ENCODE assay signal across 8 cellular contexts in genomic region chr11:69950120-69950519, GRCh38.
A peak's percentile ranks its signal among the peaks of the same experiment; 100 is the strongest.
DNase-seq lines count a peak whose midpoint lies in the region; ATAC-seq and TF ChIP-seq lines count a peak whose summit lies in the region.

No MANE protein-coding gene starts in this region.

- H3K27ac Mint-ChIP-seq in activated naive CD4-positive, alpha-beta T cell treated with anti-CD3 and anti-CD28 coated beads, Interleukin-2, amount 10 ng/mL, durations not matched to agents 7 days and 5 days: no peak overlapping the region
- no peak overlapping the region for H3K27ac Mint-ChIP-seq in stimulated activated naive CD8-positive, alpha-beta T cell treated with anti-CD3 and anti-CD28 coated beads, Interleukin-15, amount 100 ng/mL, for 72 hours
- no peak overlapping the region for H3K27ac Mint-ChIP-seq in activated T-cell treated with anti-CD3 and anti-CD28 coated beads, Interleukin-2, amount 50 U/mL, for 24 hours

- H3K9me2 ChIP-seq in OCI-LY1 (ENCODE audit: low read depth, low read length): no peaks in the 10 kb centered on the region

- H3K27ac ChIP-seq in OCI-LY1 (ENCODE audit: low read depth, low read length, poor library complexity, severe bottlenecking): no peak overlapping the region
- H3K27ac ChIP-seq in esophagus squamous epithelium: no peak overlapping the region
- H3K27ac ChIP-seq in effector memory CD4-positive, alpha-beta T cell (ENCODE audit: insufficient read depth, low read length, poor library complexity, severe bottlenecking): no peak overlapping the region

- H2AFZ ChIP-seq in OCI-LY1 (ENCODE audit: low read length): no peak overlapping the region

- DNase-seq in activated naive CD4-positive, alpha-beta T cell treated with anti-CD3 and anti-CD28 coated beads, Interleukin-2, amount 10 ng/mL, durations not matched to agents 7 days and 5 days: peak; percentile 35
- no peak for DNase-seq in activated naive CD4-positive, alpha-beta T cell treated with Interleukin-2 at 50 U/mL for 16 hours
- DNase-seq in esophagus squamous epithelium (lab: John Stamatoyannopoulos, UW) (no peak), dedifferentiated amniotic fluid mesenchymal stem cell (ENCODE audit: extremely low spot score) (no peak)
- DNase-seq in stimulated activated naive CD8-positive, alpha-beta T cell treated with anti-CD3 and anti-CD28 coated beads, Interleukin-15, amount 100 ng/mL, for 72 hours: peak; percentile 27 to 44
- DNase-seq in effector memory CD4-positive, alpha-beta T cell: no peak
- DNase-seq in activated T-cell treated with anti-CD3 and anti-CD28 coated beads, Interleukin-2, amount 50 U/mL, for 24 hours: no peak

- TF ChIP-seq CTCF in OCI-LY1 (IDR thresholded peaks at IDR 0.05; ENCODE audit: low read length) (peak; percentile 51), esophagus squamous epithelium (IDR thresholded peaks at IDR 0.05) (peak in 4 of 6 experiments; percentile 12 to 68 (median 38))

- no peak overlapping the region for H3K9ac ChIP-seq in OCI-LY1 (ENCODE audit: low read length)

- no peaks in the 10 kb centered on the region for H3K4me1 Mint-ChIP-seq in activated naive CD4-positive, alpha-beta T cell treated with anti-CD3 and anti-CD28 coated beads, Interleukin-2, amount 10 ng/mL, durations not matched to agents 7 days and 5 days
- H3K4me1 Mint-ChIP-seq in stimulated activated naive CD8-positive, alpha-beta T cell treated with anti-CD3 and anti-CD28 coated beads, Interleukin-15, amount 100 ng/mL, for 72 hours: no peaks in the 10 kb centered on the region
- no peaks in the 10 kb centered on the region for H3K4me1 Mint-ChIP-seq in activated T-cell treated with anti-CD3 and anti-CD28 coated beads, Interleukin-2, amount 50 U/mL, for 24 hours (ENCODE audit: low read depth)

- no peaks in the 10 kb centered on the region for H3K79me2 ChIP-seq in OCI-LY1 (ENCODE audit: insufficient read depth, low read length)

- no peaks in the 10 kb centered on the region for H3K27me3 Mint-ChIP-seq in activated naive CD4-positive, alpha-beta T cell treated with anti-CD3 and anti-CD28 coated beads, Interleukin-2, amount 10 ng/mL, durations not matched to agents 7 days and 5 days
- H3K27me3 Mint-ChIP-seq in stimulated activated naive CD8-positive, alpha-beta T cell treated with anti-CD3 and anti-CD28 coated beads, Interleukin-15, amount 100 ng/mL, for 72 hours: peaks cover 12% of the 10 kb centered on the region
- peaks cover 13% of the 10 kb centered on the region for H3K27me3 Mint-ChIP-seq in activated T-cell treated with anti-CD3 and anti-CD28 coated beads, Interleukin-2, amount 50 U/mL, for 24 hours

- 0 out of 2 replicates have a peak, but pooled peaks cover 7% of the 10 kb centered on the region for H3K9me3 ChIP-seq in OCI-LY1 (ENCODE audit: low read length)
- H3K9me3 ChIP-seq in esophagus squamous epithelium: peaks cover 0 to 4% (median 3%) of the 10 kb centered on the region in 3 donors
- H3K9me3 ChIP-seq in effector memory CD4-positive, alpha-beta T cell (ENCODE audit: control insufficient read depth, low read length): no peaks in the 10 kb centered on the region

- H3K4me1 ChIP-seq in OCI-LY1 (ENCODE audit: insufficient read depth, low read length, severe bottlenecking) (no peaks in the 10 kb centered on the region), esophagus squamous epithelium (peaks cover 0 to 19% (median 0%) of the 10 kb centered on the region in 3 donors)
- H3K4me1 ChIP-seq in effector memory CD4-positive, alpha-beta T cell (ENCODE audit: control insufficient read depth, insufficient read depth, low read length, poor library complexity, severe bottlenecking): no peaks in the 10 kb centered on the region

- no peaks in the 10 kb centered on the region for H3K36me3 Mint-ChIP-seq in activated naive CD4-positive, alpha-beta T cell treated with anti-CD3 and anti-CD28 coated beads, Interleukin-2, amount 10 ng/mL, durations not matched to agents 7 days and 5 days
- no peaks in the 10 kb centered on the region for H3K36me3 Mint-ChIP-seq in activated T-cell treated with anti-CD3 and anti-CD28 coated beads, Interleukin-2, amount 50 U/mL, for 24 hours (ENCODE audit: low read depth)

- no peak overlapping the region for H3K4me3 ChIP-seq in OCI-LY1 (ENCODE audit: low read depth, low read length, poor library complexity, severe bottlenecking)
- no peak overlapping the region for H3K4me3 ChIP-seq in esophagus squamous epithelium
- H3K4me3 ChIP-seq in effector memory CD4-positive, alpha-beta T cell (ENCODE audit: insufficient read depth, low read depth, low read length, poor library complexity, severe bottlenecking): no peak overlapping the region

- H3K27me3 ChIP-seq in OCI-LY1 (ENCODE audit: insufficient read depth, low read length) (peaks cover 6% of the 10 kb centered on the region; the same call in 1 of the 2 replicates), esophagus squamous epithelium (peaks cover 0 to 64% (median 0%) of the 10 kb centered on the region in 4 donors)
- H3K27me3 ChIP-seq in effector memory CD4-positive, alpha-beta T cell (replicated peaks; ENCODE audit: control insufficient read depth, insufficient read depth, low read length, poor library complexity, severe bottlenecking): no peaks in the 10 kb centered on the region

- H3K4me2 ChIP-seq in OCI-LY1 (ENCODE audit: low read length): no peak overlapping the region

- ATAC-seq in stimulated activated naive CD8-positive, alpha-beta T cell treated with anti-CD3 and anti-CD28 coated beads, Interleukin-15, amount 100 ng/mL, for 72 hours: peak; percentile 48

- intact Hi-C loops in esophagus squamous epithelium (cut with DNase I): no loop called here

- no peaks in the 10 kb centered on the region for H4K20me1 ChIP-seq in OCI-LY1 (ENCODE audit: insufficient read depth, low read length)

- 70% methylated on average over 7 of the region's 8 CpGs; no CpG with 5 or more reads in 1 of the 2 donors for WGBS in esophagus squamous epithelium, 2 donors

- no peaks in the 10 kb centered on the region for H3K36me3 ChIP-seq in OCI-LY1 (ENCODE audit: insufficient read depth, low read length)
- H3K36me3 ChIP-seq in esophagus squamous epithelium: no peaks in the 10 kb centered on the region
- H3K36me3 ChIP-seq in effector memory CD4-positive, alpha-beta T cell (ENCODE audit: control insufficient read depth, insufficient read depth, low read length): no peaks in the 10 kb centered on the region

- H3F3A ChIP-seq in OCI-LY1 (ENCODE audit: insufficient read depth, low read length): no peaks in the 10 kb centered on the region

- CTCF ChIA-PET in activated naive CD4-positive, alpha-beta T cell treated with anti-CD3 and anti-CD28 coated beads, Interleukin-2, amount 10 ng/mL, durations not matched to agents 7 days and 5 days (lab: Charles Lee): no interaction called here

- H3K9me3 Mint-ChIP-seq in activated naive CD4-positive, alpha-beta T cell treated with anti-CD3 and anti-CD28 coated beads, Interleukin-2, amount 10 ng/mL, durations not matched to agents 7 days and 5 days: no peaks in the 10 kb centered on the region
- H3K9me3 Mint-ChIP-seq in stimulated activated naive CD8-positive, alpha-beta T cell treated with anti-CD3 and anti-CD28 coated beads, Interleukin-15, amount 100 ng/mL, for 72 hours: no peaks in the 10 kb centered on the region
- H3K9me3 Mint-ChIP-seq in activated T-cell treated with anti-CD3 and anti-CD28 coated beads, Interleukin-2, amount 50 U/mL, for 24 hours: no peaks in the 10 kb centered on the region

- TF ChIP-seq POLR2A in esophagus squamous epithelium (IDR thresholded peaks at IDR 0.05): no peak

- H3K4me3 Mint-ChIP-seq in activated naive CD4-positive, alpha-beta T cell treated with anti-CD3 and anti-CD28 coated beads, Interleukin-2, amount 10 ng/mL, durations not matched to agents 7 days and 5 days: no peak overlapping the region
- H3K4me3 Mint-ChIP-seq in stimulated activated naive CD8-positive, alpha-beta T cell treated with anti-CD3 and anti-CD28 coated beads, Interleukin-15, amount 100 ng/mL, for 72 hours: no peak overlapping the region
- no peak overlapping the region for H3K4me3 Mint-ChIP-seq in activated T-cell treated with anti-CD3 and anti-CD28 coated beads, Interleukin-2, amount 50 U/mL, for 24 hours

Comparison
In these comparisons a context has a peak if more than half of its experiments do, and no peak if none do; other contexts are left out.
1. DNase-seq: peak in activated naive CD4-positive, alpha-beta T cell treated with anti-CD3 and anti-CD28 coated beads, Interleukin-2, amount 10 ng/mL, durations not matched to agents 7 days and 5 days (single experiment) and stimulated activated naive CD8-positive, alpha-beta T cell treated with anti-CD3 and anti-CD28 coated beads, Interleukin-15, amount 100 ng/mL, for 72 hours (2 of 2); none in activated naive CD4-positive, alpha-beta T cell treated with Interleukin-2 at 50 U/mL for 16 hours (single experiment), esophagus squamous epithelium (single experiment), effector memory CD4-positive, alpha-beta T cell (0 of 3), dedifferentiated amniotic fluid mesenchymal stem cell (single experiment) and activated T-cell treated with anti-CD3 and anti-CD28 coated beads, Interleukin-2, amount 50 U/mL, for 24 hours (single experiment).